In genomic region chr2:147569426-147569825, GRCh38 we compare ENCODE assay signal across 26 cellular contexts.
"Had no signal": no experiment of that assay in that cellular context is flagged by ENCODE, and none has a peak within 500 bp of the region (broad histone marks: within the 10 kb centered on the region; RNA-seq: fewer than 3 reads in every experiment).

No MANE protein-coding gene starts in this region.

- H3K27ac ChIP-seq: ascending aorta, breast epithelium, coronary artery, dorsolateral prefrontal cortex, esophagus squamous epithelium, gastrocnemius medialis, heart left ventricle had no signal

- H3K27me3 ChIP-seq: ascending aorta, breast epithelium, dorsolateral prefrontal cortex, esophagus squamous epithelium, gastrocnemius medialis, heart left ventricle had no signal

- H3K36me3 ChIP-seq: ascending aorta, breast epithelium, esophagus squamous epithelium, gastrocnemius medialis, heart left ventricle had no signal

- DNase-seq: activated CD4-positive, alpha-beta memory T cell treated with anti-CD3 and anti-CD28 coated beads, Interleukin-2, amount 10 ng/mL, durations not matched to agents 7 days and 5 days; activated CD4-positive, alpha-beta T cell treated with anti-CD3 and anti-CD28 coated beads for 36 hours; activated CD4-positive, alpha-beta T cell treated with anti-CD3 and anti-CD28 coated beads, Interleukin-2, amount 10 ng/mL, durations not matched to agents 24 days and 14 days; activated CD4-positive, CD25-positive, alpha-beta regulatory T cell; activated CD4-positive, CD25-positive, alpha-beta regulatory T cell treated with anti-CD3 and anti-CD28 coated beads, Interleukin-2, amount 50 U/mL, for 72 hours; activated CD8-positive, alpha-beta memory T cell treated with anti-CD3 and anti-CD28 coated beads, Interleukin-2, amount 50 U/mL, for 48 hours; activated gamma-delta T cell; activated naive CD4-positive, alpha-beta T cell; activated naive CD4-positive, alpha-beta T cell treated with anti-CD3 and anti-CD28 coated beads, Interleukin-2, amount 10 ng/mL, durations not matched to agents 7 days and 5 days; activated naive CD8-positive, alpha-beta T cell treated with anti-CD3 and anti-CD28 coated beads, Interleukin-2, amount 10 ng/mL, durations not matched to agents 7 days and 5 days; activated T-cell treated with anti-CD3 and anti-CD28 coated beads for 4 hours; activated T-cell treated with anti-CD3 and anti-CD28 coated beads, Interleukin-2, amount 50 U/mL, for 24 hours; activated T-cell treated with anti-CD3 and anti-CD28 coated beads, Interleukin-2, amount 50 U/mL, for 72 hours; dorsolateral prefrontal cortex; effector memory CD4-positive, alpha-beta T cell; endodermal cell; esophagus squamous epithelium; foreskin fibroblast; gastrocnemius medialis; glutamatergic neuron; heart left ventricle; T-helper 2 cell had no signal

- ATAC-seq: activated CD4-positive, alpha-beta T cell treated with anti-CD3 and anti-CD28 coated beads for 36 hours; activated naive CD4-positive, alpha-beta T cell treated with anti-CD3 and anti-CD28 coated beads, Interleukin-2, amount 50 U/mL, for 72 hours; activated T-cell treated with anti-CD3 and anti-CD28 coated beads, Interleukin-2, amount 50 U/mL, for 72 hours; gastrocnemius medialis; heart left ventricle had no signal

- H3K4me3 ChIP-seq: ascending aorta, breast epithelium, coronary artery, dorsolateral prefrontal cortex, esophagus squamous epithelium, gastrocnemius medialis, heart left ventricle had no signal

- H3K4me1 ChIP-seq: ascending aorta, breast epithelium, gastrocnemius medialis, heart left ventricle had no signal

- H3K9me3 ChIP-seq: ascending aorta, breast epithelium, esophagus squamous epithelium, gastrocnemius medialis had no signal
